In genomic region chr6:780669-781068, GRCh38 we compare ENCODE assay signal across 19 cellular contexts.
A peak's percentile ranks its signal among the peaks of the same experiment; 100 is the strongest.
DNase-seq lines count a peak whose midpoint lies in the region; ATAC-seq, FAIRE-seq and TF ChIP-seq lines count a peak whose summit lies in the region.
"Had no signal": no experiment of that assay in that cellular context is flagged by ENCODE, and none has a peak within 500 bp of the region (broad histone marks: within the 10 kb centered on the region; RNA-seq: fewer than 3 reads in every experiment).

No MANE protein-coding gene starts in this region.

- no peak overlapping the region for H3K4ac ChIP-seq in H1 (replicated peaks; ENCODE audit: insufficient read length, low read depth, low read length)

- no TSS peak for BruUV-seq in HepG2 (replicated peaks; lab: Mats Ljungman, UMichigan)

- POLR2A ChIA-PET in H1 (lab: Charles Lee; ENCODE audit: partially characterized antibody): no interaction called here
- POLR2A ChIA-PET in HepG2 (lab: Yijun Ruan, JAX): no interaction called here

- TF ChIP-seq RAD21 in H1 (IDR thresholded peaks at IDR 0.05 in 1 of 2, conservative IDR thresholded peaks at IDR 0.05 in 1 of 2; ENCODE audit: low read depth in 2 of 2, low read length in 2 of 2) (no peak), HepG2 (CRISPR knock-in tag; IDR thresholded peaks at IDR 0.05) (no peak)

- no peak overlapping the region for H4K8ac ChIP-seq in H1 (ENCODE audit: extremely low read depth, insufficient read depth, low read length)

- no peak overlapping the region for H2AK5ac ChIP-seq in H1 (ENCODE audit: low read depth, low read length)

- H3K27me3 ChIP-seq in H1 (replicated peaks in 1 of 4; ENCODE audit: control insufficient read depth in 3 of 4, extremely low read depth in 1 of 4, insufficient read depth in 3 of 4, low read length in 3 of 4) (no peaks in the 10 kb centered on the region), HepG2 (ENCODE audit: control insufficient read depth in 1 of 2, insufficient read depth in 2 of 2, low read length in 2 of 2) (peaks cover 1 to 63% of the 10 kb centered on the region in 2 experiments; a peak in 4 of 5 replicates)
- H3K27me3 ChIP-seq: BLaER1 had no signal

- H3K9ac ChIP-seq in H1 (replicated peaks in 1 of 4; ENCODE audit: extremely low read depth in 1 of 4, low read depth in 3 of 4, low read length in 3 of 4): no peak overlapping the region
- H3K9ac ChIP-seq in HepG2 (ENCODE audit: insufficient read depth, low read depth, low read length): no peak overlapping the region
- H3K9ac ChIP-seq: BLaER1 had no signal

- WGBS in H1 (ENCODE audit: extremely low coverage in 1 of 2, insufficient coverage in 1 of 2, insufficient read length in 1 of 2, insufficient replicate concordance in 2 of 2, low coverage in 1 of 2, low lambda C conversion rate in 2 of 2, missing lambda C conversion rate in 1 of 2), 2 experiments: 89% methylated on average over 3 of the region's 3 CpGs; no CpG with 5 or more reads in 1 of the 2 experiments
- WGBS in HepG2 (ENCODE audit: low lambda C conversion rate): 33% methylated on average over 3 of the region's 3 CpGs

- H3K23me2 ChIP-seq in H1 (ENCODE audit: low read depth, low read length): no peaks in the 10 kb centered on the region

- H3K36me3 ChIP-seq in H1 (ENCODE audit: control insufficient read depth in 2 of 4, insufficient read depth in 4 of 4, low read length in 3 of 4) (no peaks in the 10 kb centered on the region), HepG2 (replicated peaks in 1 of 2; ENCODE audit: control insufficient read depth in 1 of 2, insufficient read depth in 2 of 2, low read length in 2 of 2) (no peaks in the 10 kb centered on the region)
- H3K36me3 ChIP-seq: BLaER1 had no signal

- H3K9me3 Mint-ChIP-seq in progenitor cell of endocrine pancreas (ENCODE audit: low read depth): no peaks in the 10 kb centered on the region
- H3K9me3 Mint-ChIP-seq: CD14-positive monocyte; CD4-positive, alpha-beta memory T cell; HFFc6 had no signal

- intact Hi-C loops in HepG2 (cut with micrococcal nuclease; ENCODE audit: unreplicated experiment): no loop called here
- intact Hi-C loops in left cardiac atrium (cut with DNase I): no loop called here

- H3K27ac ChIP-seq in H1 (ENCODE audit: low read depth, low read length) (no peak overlapping the region), HepG2 (ENCODE audit: extremely low read length, insufficient read depth, low read length) (no peak overlapping the region)
- H3K27ac ChIP-seq: BLaER1 had no signal

- no peaks in the 10 kb centered on the region for H3K4me1 ChIP-seq in H1 (replicated peaks in 1 of 4; ENCODE audit: control insufficient read depth in 3 of 4, insufficient read depth in 4 of 4, low read length in 3 of 4)
- no peaks in the 10 kb centered on the region for H3K4me1 ChIP-seq in HepG2 (ENCODE audit: insufficient read depth, low read length)
- H3K4me1 ChIP-seq: BLaER1 had no signal

- no peaks in the 10 kb centered on the region for H3K4me1 Mint-ChIP-seq in progenitor cell of endocrine pancreas (ENCODE audit: low read depth)
- H3K4me1 Mint-ChIP-seq: CD14-positive monocyte; CD4-positive, alpha-beta memory T cell; IgD-negative memory B cell had no signal

- in situ Hi-C loops in HepG2 (cut with HindIII; ENCODE audit: extremely low pct_ligation_motif_present, low pct_unique_long_range_greater_than_20kb): no loop called here

- H2BK120ac ChIP-seq in H1 (replicated peaks; ENCODE audit: low read depth, low read length): no peak overlapping the region

- no peaks in the 10 kb centered on the region for H3K79me1 ChIP-seq in H1 (ENCODE audit: low read depth, low read length)

- H3K4me3 ChIP-seq in H1 (ENCODE audit: extremely low read depth in 1 of 4, insufficient read depth in 2 of 4, low read depth in 3 of 4, low read length in 4 of 4) (no peak overlapping the region), HepG2 (replicated peaks in 1 of 3; ENCODE audit: insufficient read depth in 1 of 3, low read depth in 2 of 3, low read length in 3 of 3) (no peak overlapping the region)
- H3K4me3 ChIP-seq: BLaER1, GM12878 had no signal

- FAIRE-seq in H1 (lab: Jason Lieb, UNC) (no peak), HepG2 (lab: Jason Lieb, UNC) (peak; percentile 36)
- FAIRE-seq: GM12878, HTR-8/SVneo had no signal

- H3K9me3 ChIP-seq in H1 (ENCODE audit: insufficient read depth in 2 of 2, low read depth in 1 of 2, low read length in 1 of 2): no peaks in the 10 kb centered on the region
- no peaks in the 10 kb centered on the region for H3K9me3 ChIP-seq in HepG2 (ENCODE audit: low read length)
- H3K9me3 ChIP-seq: BLaER1 had no signal

- no peak overlapping the region for H3K4me3 Mint-ChIP-seq in progenitor cell of endocrine pancreas (ENCODE audit: low read depth)
- H3K4me3 Mint-ChIP-seq: CD14-positive monocyte; CD4-positive, alpha-beta memory T cell; HFFc6 had no signal

- CTCF ChIA-PET in H1 (lab: Charles Lee; ENCODE audit: partially characterized antibody): interaction anchor here (1.0 to 2.3 kb wide), 4 partner anchors 17 to 186 kb away, joined by 3 to 12 read pairs (median 4); no protein-coding TSS in a partner anchor
- CTCF ChIA-PET in HepG2 (lab: Yijun Ruan, JAX; ENCODE audit: low intra/inter-chr PET ratio, low total read pairs): no interaction called here

- no peak for TF ChIP-seq POLR2A in H1 (IDR thresholded peaks at IDR 0.05; ENCODE audit: control extremely low read depth in 1 of 2, low read depth in 2 of 2, low read length in 2 of 2)
- no peak for TF ChIP-seq POLR2A in HepG2 (IDR thresholded peaks at IDR 0.05; ENCODE audit: insufficient read depth in 1 of 2, low read depth in 2 of 2, low read length in 2 of 2)

- no peak overlapping the region for H4K5ac ChIP-seq in H1 (ENCODE audit: insufficient read length, low read depth, low read length)

- no peak overlapping the region for H2BK15ac ChIP-seq in H1 (ENCODE audit: low read length)

- no peak overlapping the region for H3K18ac ChIP-seq in H1 (ENCODE audit: extremely low read depth, low read length)

- TF ChIP-seq EP300 in H1 (IDR thresholded peaks at IDR 0.05; ENCODE audit: borderline replicate concordance in 1 of 2, low read depth in 2 of 2, low read length in 2 of 2) (no peak), HepG2 (IDR thresholded peaks at IDR 0.05; ENCODE audit: low read depth in 2 of 2, low read length in 2 of 2) (no peak), HepG2 (CRISPR knock-in tag; IDR thresholded peaks at IDR 0.05; ENCODE audit: borderline replicate concordance) (no peak)

- ATAC-seq in HepG2 (no peak), HG03439 (IDR thresholded peaks at IDR 0.05; ENCODE audit: unreplicated experiment) (no peak), left cardiac atrium (no peak)
- ATAC-seq: GM12878, HCT116 had no signal

- no peak overlapping the region for H2BK5ac ChIP-seq in H1 (ENCODE audit: low read depth, low read length)

- H3K27me3 Mint-ChIP-seq in progenitor cell of endocrine pancreas: peaks cover 8% of the 10 kb centered on the region

- DNase-seq in NCI-H524 (lab: John Stamatoyannopoulos, UW) (peak; percentile 8 to 45), NCI-H524 treated with DMSO at 0.1 percent for 48 hours (lab: John Stamatoyannopoulos, UW) (no peak), H1 (ENCODE audit: low read depth in 1 of 2, low spot score in 2 of 2) (no peak), HepG2 (ENCODE audit: low spot score) (no peak), left cardiac atrium (no peak), progenitor cell of endocrine pancreas (ENCODE audit: low spot score, unreplicated experiment) (no peak)
- DNase-seq: 8988T; CD4-positive, alpha-beta memory T cell; DND-41; EL; H7; HFFc6 had no signal

- H3K4me2 ChIP-seq in H1 (ENCODE audit: insufficient read depth in 1 of 2, low read depth in 2 of 2, low read length in 2 of 2) (no peak overlapping the region), HepG2 (ENCODE audit: low read depth, low read length) (no peak overlapping the region)
- H3K4me2 ChIP-seq: BLaER1 had no signal

- TF ChIP-seq CTCF in H1 (IDR thresholded peaks at IDR 0.05; ENCODE audit: control extremely low read depth in 1 of 3, insufficient read depth in 1 of 3, low read depth in 1 of 3, low read length in 3 of 3) (no peak), HepG2 (CRISPR knock-in tag; IDR thresholded peaks at IDR 0.05) (no peak), progenitor cell of endocrine pancreas (IDR thresholded peaks at IDR 0.05; ENCODE audit: unreplicated experiment) (no peak)

- H4K91ac ChIP-seq in H1 (replicated peaks; ENCODE audit: insufficient read length, low read length): no peak overlapping the region

- no peaks in the 10 kb centered on the region for H3K36me3 Mint-ChIP-seq in progenitor cell of endocrine pancreas (ENCODE audit: insufficient read depth)
- H3K36me3 Mint-ChIP-seq: CD14-positive monocyte, IgD-negative memory B cell had no signal

- H3K79me2 ChIP-seq in H1 (ENCODE audit: control insufficient read depth in 1 of 2, insufficient read depth in 2 of 2, low read length in 2 of 2): no peaks in the 10 kb centered on the region
- no peaks in the 10 kb centered on the region for H3K79me2 ChIP-seq in HepG2 (ENCODE audit: insufficient read depth, low read length)

- H2AFZ ChIP-seq in H1 (ENCODE audit: low read length) (no peak overlapping the region), HepG2 (ENCODE audit: low read length) (no peak overlapping the region)

- H3K23ac ChIP-seq in H1 (ENCODE audit: insufficient read length): no peak overlapping the region

- H3K56ac ChIP-seq in H1 (replicated peaks; ENCODE audit: insufficient read length, low read depth, low read length): no peak overlapping the region

- H3K14ac ChIP-seq in H1 (ENCODE audit: insufficient read length): no peak overlapping the region

- H2BK12ac ChIP-seq in H1 (ENCODE audit: low read depth, low read length): 0 out of 2 replicates have a peak overlapping the region, but pooled peaks have one; percentile 7

- no peak overlapping the region for H3K27ac Mint-ChIP-seq in progenitor cell of endocrine pancreas
- H3K27ac Mint-ChIP-seq: CD4-positive, alpha-beta memory T cell; HFFc6; IgD-negative memory B cell had no signal

- no peak overlapping the region for H2BK20ac ChIP-seq in H1 (ENCODE audit: low read length)

- H4K20me1 ChIP-seq in H1 (replicated peaks in 1 of 2; ENCODE audit: control insufficient read depth in 1 of 2, insufficient read depth in 2 of 2, low read length in 2 of 2): no peaks in the 10 kb centered on the region
- no peaks in the 10 kb centered on the region for H4K20me1 ChIP-seq in HepG2 (ENCODE audit: insufficient read depth, low read length)
- H4K20me1 ChIP-seq: BLaER1 had no signal

TF ChIP-seq in H1, 55 proteins besides CTCF, POLR2A, EP300 and RAD21:
- no peak for TF ChIP-seq CHD1 (IDR thresholded peaks at IDR 0.05; ENCODE audit: low read depth, low read length)
- no peak for TF ChIP-seq PHF8 (conservative IDR thresholded peaks at IDR 0.05; ENCODE audit: low read depth, low read length)
- no peak for TF ChIP-seq JUND (IDR thresholded peaks at IDR 0.05; ENCODE audit: low read length)
TF ChIP-seq in H1: peak in this region for 0.

TF ChIP-seq in HepG2, 621 proteins besides CTCF, POLR2A, EP300 and RAD21 (continues in another document):
- TF ChIP-seq PAX8 (CRISPR knock-in tag; IDR thresholded peaks at IDR 0.05; ENCODE audit: borderline replicate concordance): no peak

Comparison
In these comparisons a context has a peak if more than half of its experiments do, and no peak if none do; other contexts are left out.
1. DNase-seq: peak in NCI-H524 (2 of 2); none in NCI-H524 treated with DMSO at 0.1 percent for 48 hours (single experiment), H1 (0 of 2), HepG2 (single experiment), left cardiac atrium (single experiment) and progenitor cell of endocrine pancreas (single experiment).